Comparison of ENCODE assay signal across 8 cellular contexts in the genomic region with DNA sequence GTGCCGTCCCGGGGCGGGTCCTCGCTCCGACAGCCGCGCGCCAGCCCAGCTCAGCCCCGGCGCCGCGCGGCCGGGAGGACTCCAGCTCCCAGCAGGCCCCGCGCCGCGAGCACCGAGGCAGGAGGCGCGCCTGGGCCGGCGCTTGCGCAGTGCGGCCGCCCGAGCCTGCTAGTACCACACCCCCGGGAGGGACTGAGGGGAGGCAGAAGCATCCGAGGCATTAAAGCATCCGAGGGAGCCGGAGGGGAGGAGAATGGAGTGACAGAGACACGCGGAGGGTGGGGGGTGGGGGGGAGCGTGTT. TPM values are rescaled to one million over a fixed set of nuclear protein-coding genes. Genes with fewer than 3 reads are reported as not detected.
DNase-seq lines count a peak whose midpoint lies in the region; ATAC-seq and TF ChIP-seq lines count a peak whose summit lies in the region.

Gene GRK5, plus strand, starts transcription at position 205 of the 302 bp plus-strand sequence. CDS start 347 bp downstream, outside the sequence.

- H3K4me1 ChIP-seq in OCI-LY7 (ENCODE audit: insufficient read depth, low read length, poor library complexity, severe bottlenecking): peaks cover 28% of the 10 kb centered on the region

- POLR2A ChIA-PET in OCI-LY7 (lab: Charles Lee): interaction anchor here (0.6 to 2.5 kb wide), 10 partner anchors 98 to 335 kb away, joined by 3 to 13 read pairs (median 3); partner anchors contain the start of gene RGS10

- intact Hi-C loops in Calu3 (cut with micrococcal nuclease; ENCODE audit: unreplicated experiment) (loop anchor here (10.0 kb wide), 1 partner anchor 67 kb away; no protein-coding TSS in a partner anchor), OCI-LY7 (cut with micrococcal nuclease; ENCODE audit: unreplicated experiment) (loop anchor here (1.0 to 5.0 kb wide), 3 partner anchors 160 to 389 kb away; partner anchors contain the start of gene TIAL1)

- peaks cover 26% of the 10 kb centered on the region for H3K36me3 Mint-ChIP-seq in Calu3 (ENCODE audit: insufficient read depth, unreplicated experiment)

- CTCF ChIA-PET in Calu3 (lab: Charles Lee) (interaction anchor here (0.6 to 2.0 kb wide), 4 partner anchors 23 to 282 kb away, joined by 3 to 7 read pairs (median 6); no protein-coding TSS in a partner anchor), OCI-LY7 (lab: Charles Lee; ENCODE audit: unreplicated experiment) (interaction anchor here (0.9 to 1.1 kb wide), 3 partner anchors 77 to 271 kb away, joined by 3 to 5 read pairs (median 4); no protein-coding TSS in a partner anchor)

- peak within 1 kb of the TSS; percentile 98 for H3K27ac Mint-ChIP-seq in Calu3 (ENCODE audit: unreplicated experiment)

- BruUV-seq in Calu3 (replicated peaks; lab: Mats Ljungman, UMichigan): no TSS peak
- BruUV-seq in OCI-LY7 (replicated peaks; lab: Mats Ljungman, UMichigan): no TSS peak

- peak within 1 kb of the TSS; percentile 75 for H3K4me3 ChIP-seq in OCI-LY7 (ENCODE audit: low read depth, low read length, poor library complexity, severe bottlenecking)

- no peaks in the 10 kb centered on the region for H4K20me1 ChIP-seq in OCI-LY7 (ENCODE audit: insufficient read depth, low read length)

- no peaks in the 10 kb centered on the region for H3K9me3 ChIP-seq in OCI-LY7 (ENCODE audit: low read length)

- no peaks in the 10 kb centered on the region for H3K79me2 ChIP-seq in OCI-LY7 (ENCODE audit: insufficient read depth, low read depth, low read length)

- H3K27ac ChIP-seq in OCI-LY7 (ENCODE audit: low read depth, low read length, poor library complexity, severe bottlenecking): peak within 1 kb of the TSS; percentile 69

- H3K4me2 ChIP-seq in OCI-LY7 (ENCODE audit: low read length): peak within 1 kb of the TSS; percentile 97

- no peaks in the 10 kb centered on the region for H3K9me3 Mint-ChIP-seq in Calu3 (ENCODE audit: low read depth, unreplicated experiment)

- H3K9me2 ChIP-seq in OCI-LY7 (ENCODE audit: insufficient read depth, low read length): no peaks in the 10 kb centered on the region

- no peak for TF ChIP-seq CTCF in Calu3 (IDR thresholded peaks at IDR 0.05; ENCODE audit: unreplicated experiment)
- TF ChIP-seq CTCF in OCI-LY7 (conservative IDR thresholded peaks at IDR 0.05; ENCODE audit: low read length): no peak

- DNase-seq in Calu3 (peak; percentile 89), HuH-7 (ENCODE audit: low spot score) (peak; percentile 97), OCI-LY7 (ENCODE audit: low spot score) (peak; percentile 98), activated T-cell treated with anti-CD3 and anti-CD28 coated beads for 24 hours (ENCODE audit: low read depth) (peak; percentile 94), epidermal melanocyte (ENCODE audit: insufficient read length, low spot score) (peak; percentile 96), middle frontal gyrus (ENCODE audit: extremely low spot score, low spot score) (peak; percentile 92)
- DNase-seq in stimulated activated CD8-positive, alpha-beta memory T cell treated with anti-CD3 and anti-CD28 coated beads, Interleukin-2, amount 100 ng/mL, for 48 hours (ENCODE audit: low read depth in 2 of 2): peak; percentile 87 to 95

- peak; percentile 77 for ATAC-seq in GM21515 (IDR thresholded peaks at IDR 0.05; ENCODE audit: unreplicated experiment)

- peaks cover 19% of the 10 kb centered on the region for H3K4me1 Mint-ChIP-seq in Calu3 (ENCODE audit: low read depth, unreplicated experiment)

- peak within 1 kb of the TSS; percentile 83 for H3K4me3 Mint-ChIP-seq in Calu3 (ENCODE audit: low read depth, unreplicated experiment)

- peaks cover 8% of the 10 kb centered on the region for H3K27me3 Mint-ChIP-seq in Calu3 (ENCODE audit: unreplicated experiment)

- no peaks in the 10 kb centered on the region for H3K36me3 ChIP-seq in OCI-LY7 (ENCODE audit: insufficient read depth, low read length)

- H2AFZ ChIP-seq in OCI-LY7 (ENCODE audit: low read length): peak within 1 kb of the TSS; percentile 76

RNA-seq across cellular contexts. Expression of gene GRK5, which starts in this region (rescaled TPM):
- 2.4 and 4.4 TPM in 2 replicates for total RNA-seq in Calu3 (2022)
- 4.2 and 4.7 TPM in 2 replicates for total RNA-seq in OCI-LY7 (2014; rRNA removed; shearing (Covaris generic))
- total RNA-seq in OCI-LY7 (2022): 8.3 and 10.2 TPM in 2 replicates

Comparison
In these comparisons a context has a peak if more than half of its experiments do, and no peak if none do; other contexts are left out.
1. Peak in every context shown above with its lines: DNase-seq, ATAC-seq, H3K4me3 ChIP-seq and H3K27ac ChIP-seq.